29 cellular contexts compared by ENCODE assay signal in the genomic region with DNA sequence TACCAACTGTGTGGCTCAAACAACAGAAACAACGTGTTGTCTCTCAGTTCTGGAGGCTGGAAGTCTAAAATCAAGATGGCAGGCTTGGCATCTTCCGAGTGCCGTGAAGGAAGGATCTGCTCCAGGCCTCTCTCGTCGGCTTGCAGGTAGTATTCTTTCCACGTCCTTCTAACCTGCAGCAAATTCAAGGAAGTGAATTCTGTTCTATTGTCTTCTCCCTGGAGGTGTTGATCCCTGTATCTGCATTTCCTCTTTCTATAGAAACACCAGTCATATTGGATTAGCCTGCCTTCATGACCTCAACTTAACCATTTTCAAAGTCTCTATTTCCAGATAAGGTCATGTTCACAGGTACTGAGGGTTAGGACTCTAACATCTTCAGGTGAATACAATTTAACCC.
"Had no signal": no experiment of that assay in that cellular context is flagged by ENCODE, and none has a peak within 500 bp of the region (broad histone marks: within the 10 kb centered on the region; RNA-seq: fewer than 3 reads in every experiment).

No MANE protein-coding gene starts in this region.

- FAIRE-seq: islet of Langerhans, kidney had no signal

- H2AFZ ChIP-seq: neural progenitor cell, parathyroid adenoma had no signal

- H3K9ac ChIP-seq: neural progenitor cell, parathyroid adenoma had no signal

- H3K4me3 ChIP-seq: left lung, lower lobe of right lung, neural progenitor cell, psoas muscle, right lobe of liver, smooth muscle cell, tibial nerve, uterus had no signal

- H3K27ac ChIP-seq: left lung, lower lobe of right lung, neural progenitor cell, neutrophil, parathyroid adenoma, psoas muscle, right lobe of liver, tibial nerve, uterus had no signal

- H3K27me3 ChIP-seq: left lung, neural progenitor cell, neutrophil, right lobe of liver, tibial nerve, uterus had no signal

- DNase-seq: hypothalamus; immature natural killer cell; kidney; left colon; left lung; lower lobe of right lung; mammary epithelial cell; mesenchymal stem cell; naive B cell; natural killer cell; nephron progenitor cell; occipital lobe; psoas muscle; right lobe of liver; stimulated activated CD4-positive, alpha-beta T cell treated with anti-CD3 and anti-CD28 coated beads, Interleukin-1b, Interleukin-23, amount 100 ng/mL, for 48 hours; stimulated activated CD4-positive, alpha-beta T cell treated with anti-CD3 and anti-CD28 coated beads, Interleukin-2, amount 100 ng/mL, for 48 hours; stimulated activated CD4-positive, alpha-beta T cell treated with anti-CD3 and anti-CD28 coated beads, Interleukin-4, amount 100 ng/mL, for 4 hours; stimulated activated CD8-positive, alpha-beta memory T cell treated with anti-CD3 and anti-CD28 coated beads, Interleukin-4, amount 100 ng/mL, for 48 hours; stimulated activated naive CD4-positive, alpha-beta T cell treated with Interleukin-2 at 50 U/mL for 16 hours; stimulated activated naive CD8-positive, alpha-beta T cell treated with anti-CD3 and anti-CD28 coated beads, Interleukin-15, amount 100 ng/mL, for 72 hours; substantia nigra; uterus had no signal

- H3K79me2 ChIP-seq: parathyroid adenoma had no signal

- H3K36me3 ChIP-seq: left lung, lower lobe of right lung, neural progenitor cell, neutrophil, right lobe of liver, tibial nerve, uterus had no signal

- H3K4me2 ChIP-seq: smooth muscle cell had no signal

- H3K4me1 ChIP-seq: left lung, lower lobe of right lung, parathyroid adenoma, psoas muscle, right lobe of liver, tibial nerve, uterus had no signal

- ATAC-seq: left colon; left lung; lower lobe of right lung; natural killer cell; psoas muscle; right lobe of liver; stimulated activated memory B cell treated with anti-CD40 and anti-IgM and Interleukin-4, amounts not matched to agents 10 μg/mL and 1 μg/mL and 100 μg/mL, for 72 hours; stimulated activated naive CD8-positive, alpha-beta T cell treated with anti-CD3 and anti-CD28 coated beads, Interleukin-15, amount 100 ng/mL, for 72 hours had no signal

- H3K9me3 ChIP-seq: left lung, lower lobe of right lung, neutrophil, psoas muscle, right lobe of liver, uterus had no signal
